8 cellular contexts compared by ENCODE assay signal in genomic region chr3:11601446-11602241, GRCh38. TPM values are rescaled to one million over a fixed set of nuclear protein-coding genes. Genes with fewer than 3 reads are reported as not detected.
DNase-seq lines count a peak whose midpoint lies in the region; ATAC-seq and TF ChIP-seq lines count a peak whose summit lies in the region.

No MANE protein-coding gene starts in this region.

- H3K27me3 Mint-ChIP-seq in naive thymus-derived CD8-positive, alpha-beta T cell = no peaks in the 10 kb centered on the region

- peak; percentile 86 for DNase-seq in GM06990 (ENCODE audit: extremely low read depth, insufficient read length)
- DNase-seq in cardiac fibroblast (ENCODE audit: low read depth in 2 of 2) = peak; percentile 58 to 87
- peak in 4 of 10 donors; percentile 15 to 32 (median 17) for DNase-seq in naive thymus-derived CD8-positive, alpha-beta T cell
- no peak for DNase-seq in NCI-H345 treated with DMSO at 0.1 percent for 48 hours (lab: John Stamatoyannopoulos, UW; ENCODE audit: unreplicated experiment)
- DNase-seq in HAP-1 (ENCODE audit: low spot score in 2 of 2) = no peak
- DNase-seq in NCI-H1417 (lab: John Stamatoyannopoulos, UW) = no peak

- H3K4me3 Mint-ChIP-seq in naive thymus-derived CD8-positive, alpha-beta T cell = peak overlapping the region in 8 of 10 donors; percentile 24 to 67 (median 48)

- H3K4me1 Mint-ChIP-seq in naive thymus-derived CD8-positive, alpha-beta T cell = peaks cover 20 to 51% (median 43%) of the 10 kb centered on the region in 4 donors

- in situ Hi-C loops in HAP-1 (cut with MboI; ENCODE audit: low sequenced_read_pairs) = no loop called here

- peak overlapping the region; percentile 89 for H3K27ac ChIP-seq in HUES64 (ENCODE audit: low read depth, low read length)

- POLR2A ChIA-PET in naive thymus-derived CD8-positive, alpha-beta T cell (lab: Charles Lee) = no interaction called here

- peak overlapping the region; percentile 29; the same call in 1 of the 2 replicates for H3K4me3 ChIP-seq in GM06990 (replicated peaks; ENCODE audit: low read depth, low read length)
- no peak overlapping the region for H3K4me3 ChIP-seq in HUES64 (ENCODE audit: low read length)
- H3K4me3 ChIP-seq in cardiac fibroblast (replicated peaks in 1 of 2; ENCODE audit: low read depth in 2 of 2, low read length in 2 of 2) = no peak overlapping the region
- no peak overlapping the region for H3K4me3 ChIP-seq in HAP-1

- H3K36me3 Mint-ChIP-seq in naive thymus-derived CD8-positive, alpha-beta T cell = peaks cover 4 to 55% (median 33%) of the 10 kb centered on the region in 3 donors

- H3K36me3 ChIP-seq in GM06990 (ENCODE audit: control insufficient read depth, insufficient read depth, low read length) = peaks cover 5% of the 10 kb centered on the region
- peaks cover 17% of the 10 kb centered on the region for H3K36me3 ChIP-seq in HUES64 (ENCODE audit: insufficient read depth, low read length)
- peaks cover 6% of the 10 kb centered on the region for H3K36me3 ChIP-seq in HAP-1 (replicated peaks)

- WGBS in HUES64 = 58% methylated on average over 19 of the region's 21 CpGs

- H3K9me3 ChIP-seq in HUES64 (ENCODE audit: insufficient read depth, low read depth, low read length) (no peaks in the 10 kb centered on the region), HAP-1 (no peaks in the 10 kb centered on the region; the same call in 1 of the 2 replicates)

- peak overlapping the region in 9 of 10 donors; percentile 40 to 79 (median 67) for H3K27ac Mint-ChIP-seq in naive thymus-derived CD8-positive, alpha-beta T cell

- no peak for TF ChIP-seq CTCF in GM06990 (IDR thresholded peaks at IDR 0.05; ENCODE audit: insufficient read depth, low read length, poor library complexity, severe bottlenecking)
- TF ChIP-seq CTCF in cardiac fibroblast (IDR thresholded peaks at IDR 0.05; ENCODE audit: low read depth, low read length) = no peak

- peak; percentile 92 for ATAC-seq in GM21528 (IDR thresholded peaks at IDR 0.05; ENCODE audit: low FRiP score, unreplicated experiment)
- ATAC-seq in naive thymus-derived CD8-positive, alpha-beta T cell = peak; percentile 72 to 86

- H3K4me1 ChIP-seq in HUES64 (ENCODE audit: insufficient read depth, low read length) (peaks cover 54% of the 10 kb centered on the region), HAP-1 (peaks cover 5% of the 10 kb centered on the region; the same call in 1 of the 2 replicates)

- H3K9ac ChIP-seq in HUES64 (ENCODE audit: low read depth, low read length) = peak overlapping the region; percentile 33; the same call in 1 of the 2 replicates

- no peaks in the 10 kb centered on the region for H3K9me3 Mint-ChIP-seq in naive thymus-derived CD8-positive, alpha-beta T cell

- H3K27me3 ChIP-seq in GM06990 (replicated peaks; ENCODE audit: control insufficient read depth, insufficient read depth, low read length) (no peaks in the 10 kb centered on the region), HUES64 (ENCODE audit: insufficient read depth, low read length) (no peaks in the 10 kb centered on the region), HAP-1 (ENCODE audit: low read depth) (no peaks in the 10 kb centered on the region)

RNA-seq across cellular contexts. Expression of gene VGLL4, which starts 42.1 kb away (rescaled TPM):
- polyA plus RNA-seq in HUES64 (2013, experiment 1 of 2) = 39.0 TPM
- polyA plus RNA-seq in HUES64 (2013, experiment 2 of 2) = 46.0 TPM
- total RNA-seq in naive thymus-derived CD8-positive, alpha-beta T cell = 10 to 100 TPM; 28.9 to 31.3 TPM
- polyA plus RNA-seq in naive thymus-derived CD8-positive, alpha-beta T cell = 10 to 100 TPM; 19.3 to 25.7 (median 20.5) TPM

Comparison
In these comparisons a context has a peak if more than half of its experiments do, and no peak if none do; other contexts are left out.
1. DNase-seq: peak in GM06990 (single experiment) and cardiac fibroblast (2 of 2); none in NCI-H345 treated with DMSO at 0.1 percent for 48 hours (single experiment), HAP-1 (0 of 2) and NCI-H1417 (0 of 3).